Comparison of ENCODE assay signal across 1 cellular context in genomic region chr14:32083315-32083624, GRCh38.
TF ChIP-seq lines count a peak whose summit lies in the region.

No MANE protein-coding gene starts in this region.

TF ChIP-seq in K562, 482 proteins besides CTCF, POLR2A, EP300 and RAD21 (continued from another document):
- TF ChIP-seq FOXP4 (CRISPR knock-in tag; IDR thresholded peaks at IDR 0.05; ENCODE audit: borderline replicate concordance), result no peak
- no peak for TF ChIP-seq ZNF408 (CRISPR knock-in tag; IDR thresholded peaks at IDR 0.05; ENCODE audit: low read depth)
- no peak for TF ChIP-seq CBX5 (IDR thresholded peaks at IDR 0.05; ENCODE audit: borderline replicate concordance, low read depth)
- TF ChIP-seq NKRF (IDR thresholded peaks at IDR 0.05; ENCODE audit: borderline replicate concordance), result no peak
- no peak for TF ChIP-seq ZNF449 (CRISPR knock-in tag; IDR thresholded peaks at IDR 0.05)
- TF ChIP-seq ATF7 (IDR thresholded peaks at IDR 0.05), result no peak
- no peak for TF ChIP-seq HMG20B (CRISPR knock-in tag; IDR thresholded peaks at IDR 0.05)
- TF ChIP-seq MED1 (CRISPR knock-in tag; IDR thresholded peaks at IDR 0.05; ENCODE audit: borderline replicate concordance), result no peak
- no peak for TF ChIP-seq TAF7 (tag; IDR thresholded peaks at IDR 0.05)
- TF ChIP-seq ZHX1 (conservative IDR thresholded peaks at IDR 0.05; ENCODE audit: low read length), result no peak
- no peak for TF ChIP-seq TAL1 (IDR thresholded peaks at IDR 0.05)
- TF ChIP-seq BRD4 (IDR thresholded peaks at IDR 0.05), result no peak
- TF ChIP-seq EHMT2 (IDR thresholded peaks at IDR 0.05), result no peak
- no peak for TF ChIP-seq DIDO1 (tag; IDR thresholded peaks at IDR 0.05; ENCODE audit: low read depth)
- TF ChIP-seq PRPF4 (IDR thresholded peaks at IDR 0.05; ENCODE audit: insufficient read depth, low read depth, low read length, poor library complexity, severe bottlenecking), result no peak
- no peak for TF ChIP-seq RFX5 (IDR thresholded peaks at IDR 0.05; ENCODE audit: low read depth, low read length)
